8 cellular contexts compared by ENCODE assay signal in genomic region chr2:6865346-6866238, GRCh38. TPM values are rescaled to one million over a fixed set of nuclear protein-coding genes. Genes with fewer than 3 reads are reported as not detected.
DNase-seq lines count a peak whose midpoint lies in the region; ATAC-seq and TF ChIP-seq lines count a peak whose summit lies in the region.

A gene with protein sequence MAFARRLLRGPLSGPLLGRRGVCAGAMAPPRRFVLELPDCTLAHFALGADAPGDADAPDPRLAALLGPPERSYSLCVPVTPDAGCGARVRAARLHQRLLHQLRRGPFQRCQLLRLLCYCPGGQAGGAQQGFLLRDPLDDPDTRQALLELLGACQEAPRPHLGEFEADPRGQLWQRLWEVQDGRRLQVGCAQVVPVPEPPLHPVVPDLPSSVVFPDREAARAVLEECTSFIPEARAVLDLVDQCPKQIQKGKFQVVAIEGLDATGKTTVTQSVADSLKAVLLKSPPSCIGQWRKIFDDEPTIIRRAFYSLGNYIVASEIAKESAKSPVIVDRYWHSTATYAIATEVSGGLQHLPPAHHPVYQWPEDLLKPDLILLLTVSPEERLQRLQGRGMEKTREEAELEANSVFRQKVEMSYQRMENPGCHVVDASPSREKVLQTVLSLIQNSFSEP (minus strand): TSS chr2:6865907. CDS start chr2:6865696, 211 bp downstream.

- intact Hi-C loops in right cardiac atrium (cut with DNase I) = no loop called here
- intact Hi-C loops in sigmoid colon (cut with DNase I) = no loop called here

- H3K4me1 ChIP-seq in adipocyte (ENCODE audit: control insufficient read depth, insufficient read depth, low read length) (peaks cover 6% of the 10 kb centered on the region), right cardiac atrium (ENCODE audit: control insufficient read depth, insufficient read depth, low read length) (peaks cover 3% of the 10 kb centered on the region), sigmoid colon (peaks cover 0 to 18% (median 15%) of the 10 kb centered on the region in 4 donors)

- peak within 1 kb of the TSS; percentile 93 to 98 for H3K27ac Mint-ChIP-seq in T-cell

- peak within 1 kb of the TSS; percentile 72 for H3K9ac ChIP-seq in adipocyte (ENCODE audit: low read length)

- ATAC-seq in GM21447 (IDR thresholded peaks at IDR 0.05; ENCODE audit: unreplicated experiment) = peak; percentile 72
- ATAC-seq in T-cell (replicated peaks in 1 of 4) = peak; percentile 75 to 81 (median 78)
- ATAC-seq in right cardiac atrium = peak; percentile 83 to 85

- DNase-seq in ELR (ENCODE audit: low read depth) = peak; percentile 27
- DNase-seq in HuH-7 (ENCODE audit: low spot score) = peak; percentile 66
- DNase-seq in T-cell = peak; percentile 54 to 81 (median 68)
- peak; percentile 86 for DNase-seq in adipocyte (ENCODE audit: low read depth)
- peak; percentile 75 to 90 (median 88) for DNase-seq in right cardiac atrium
- DNase-seq in sigmoid colon = peak; percentile 78
- no peak for DNase-seq in NCI-H128 (lab: John Stamatoyannopoulos, UW; ENCODE audit: unreplicated experiment)

- H3K4me3 ChIP-seq in adipocyte (ENCODE audit: low read length) = peak within 1 kb of the TSS; percentile 83
- peak within 1 kb of the TSS; percentile 87 for H3K4me3 ChIP-seq in right cardiac atrium (ENCODE audit: low read length)
- peak within 1 kb of the TSS; percentile 49 to 84 (median 73) for H3K4me3 ChIP-seq in sigmoid colon

- H3K4me1 Mint-ChIP-seq in T-cell = peaks cover 28 to 45% (median 36%) of the 10 kb centered on the region in 3 donors

- no peaks in the 10 kb centered on the region for H3K27me3 Mint-ChIP-seq in T-cell

- no peak for TF ChIP-seq EP300 in sigmoid colon (IDR thresholded peaks at IDR 0.05)

- POLR2A ChIA-PET in T-cell (lab: Charles Lee) = interaction anchor here (0.6 to 1.7 kb wide), 3 partner anchors 12 to 1972 kb away, joined by 3 to 4 read pairs (median 3); partner anchors contain the start of genes KIDINS220 (in 1 of the 2) and RSAD2 (in 1 of the 2)

- no peak for TF ChIP-seq POLR2A in sigmoid colon (IDR thresholded peaks at IDR 0.05)

- TF ChIP-seq CTCF in sigmoid colon (IDR thresholded peaks at IDR 0.05) = no peak

- CTCF ChIA-PET in T-cell (lab: Charles Lee) = interaction anchor here (0.6 to 2.8 kb wide), 7 partner anchors 10 to 1175 kb away, joined by 3 to 25 read pairs (median 6); partner anchors contain the start of gene RSAD2 (in 2 of the 2)

- H3K27ac ChIP-seq in right cardiac atrium (ENCODE audit: low read length) = peak within 1 kb of the TSS; percentile 37
- H3K27ac ChIP-seq in sigmoid colon = peak within 1 kb of the TSS; percentile 78 to 90 (median 86)

- WGBS in right cardiac atrium = under 1% methylated on average over 114 of the region's 114 CpGs
- WGBS in sigmoid colon, 2 donors = 0% methylated on average over 114 of the region's 114 CpGs

- no peaks in the 10 kb centered on the region for H3K27me3 ChIP-seq in adipocyte (replicated peaks; ENCODE audit: control insufficient read depth, insufficient read depth, low read length)
- H3K27me3 ChIP-seq in right cardiac atrium (ENCODE audit: control insufficient read depth, insufficient read depth) = no peaks in the 10 kb centered on the region
- no peaks in the 10 kb centered on the region for H3K27me3 ChIP-seq in sigmoid colon

- H3K9me3 ChIP-seq in adipocyte (ENCODE audit: control insufficient read depth, low read length) (no peaks in the 10 kb centered on the region), right cardiac atrium (ENCODE audit: control insufficient read depth, low read length) (no peaks in the 10 kb centered on the region), sigmoid colon (no peaks in the 10 kb centered on the region)

- peaks cover 4 to 13% (median 7%) of the 10 kb centered on the region in 3 donors for H3K9me3 Mint-ChIP-seq in T-cell

- no peaks in the 10 kb centered on the region for H3K36me3 ChIP-seq in adipocyte (ENCODE audit: control insufficient read depth, insufficient read depth, low read length, severe bottlenecking)
- H3K36me3 ChIP-seq in sigmoid colon = peaks cover 0 to 17% (median 0%) of the 10 kb centered on the region in 4 donors

- peaks cover 26% of the 10 kb centered on the region for H3K36me3 Mint-ChIP-seq in T-cell

- H3K4me3 Mint-ChIP-seq in T-cell = peak within 1 kb of the TSS; percentile 94 to 95 (median 94)

RNA-seq across cellular contexts. Expression of the gene that starts here (rescaled TPM):
- 10 to 100 TPM in 1 of 5 donors, 1 to 10 TPM in 4; 6.5 to 15.2 (median 9.1) TPM for total RNA-seq in T-cell
- total RNA-seq in right cardiac atrium = 1 to 10 TPM; 3.0 to 5.7 (median 4.3) TPM
- polyA plus RNA-seq in right cardiac atrium = 2.7 TPM
- 10 to 100 TPM in 1 of 4 donors, 1 to 10 TPM in 3; 1.8 to 11.1 (median 7.8) TPM for total RNA-seq in sigmoid colon
- 10 to 100 TPM in 2 of 3 donors, 1 to 10 TPM in 1; 3.6 to 26.1 (median 14.7) TPM for polyA plus RNA-seq in sigmoid colon
